In genomic region chr15:74365619-74366445, GRCh38 we compare ENCODE assay signal across 9 cellular contexts. TPM values are rescaled to one million over a fixed set of nuclear protein-coding genes. Genes with fewer than 3 reads are reported as not detected.
DNase-seq lines count a peak whose midpoint lies in the region; ATAC-seq and TF ChIP-seq lines count a peak whose summit lies in the region.
"Had no signal": no experiment of that assay in that cellular context is flagged by ENCODE, and none has a peak within 500 bp of the region (broad histone marks: within the 10 kb centered on the region; RNA-seq: fewer than 3 reads in every experiment).

No MANE protein-coding gene starts in this region.

- no peaks in the 10 kb centered on the region for H3K9me3 ChIP-seq in ES-I3 (ENCODE audit: control insufficient read depth, insufficient read depth, low read length)

- no peaks in the 10 kb centered on the region for H3K36me3 ChIP-seq in ES-I3 (ENCODE audit: insufficient read depth, low read length)

- BruUV-seq in Calu3 (replicated peaks; lab: Mats Ljungman, UMichigan), result no TSS peak

- no peak for TF ChIP-seq CTCF in activated CD8-positive, alpha-beta T cell treated with anti-CD3 and anti-CD28 coated beads for 36 hours (IDR thresholded peaks at IDR 0.05)
- TF ChIP-seq CTCF in glutamatergic neuron (IDR thresholded peaks at IDR 0.05; ENCODE audit: partially characterized antibody, unreplicated experiment) (no peak), omental fat pad (IDR thresholded peaks at IDR 0.05) (no peak), Calu3 (IDR thresholded peaks at IDR 0.05; ENCODE audit: unreplicated experiment) (no peak)

- H3K27me3 Mint-ChIP-seq in activated CD8-positive, alpha-beta T cell treated with anti-CD3 and anti-CD28 coated beads for 36 hours, result peaks cover 28% of the 10 kb centered on the region
- H3K27me3 Mint-ChIP-seq in glutamatergic neuron (ENCODE audit: unreplicated experiment) (peaks cover 7% of the 10 kb centered on the region), Calu3 (ENCODE audit: unreplicated experiment) (peaks cover 90% of the 10 kb centered on the region)

- peak; percentile 45 for DNase-seq in activated CD8-positive, alpha-beta T cell treated with anti-CD3 and anti-CD28 coated beads for 36 hours
- DNase-seq in glutamatergic neuron (peak; percentile 74), omental fat pad (ENCODE audit: low spot score) (no peak), Calu3 (no peak), NCI-H1092 treated with DMSO at 0.1 percent for 48 hours (lab: John Stamatoyannopoulos, UW) (no peak)
- no peak for DNase-seq in stimulated activated CD4-positive, alpha-beta T cell treated with anti-CD3 and anti-CD28 coated beads, Interleukin-2, amount 100 ng/mL, for 48 hours

- H3K4me3 Mint-ChIP-seq in activated CD8-positive, alpha-beta T cell treated with anti-CD3 and anti-CD28 coated beads for 36 hours, result peak overlapping the region; percentile 65
- H3K4me3 Mint-ChIP-seq in glutamatergic neuron (ENCODE audit: unreplicated experiment) (peak overlapping the region; percentile 84), Calu3 (ENCODE audit: low read depth, unreplicated experiment) (no peak overlapping the region)

- CTCF ChIA-PET in activated CD8-positive, alpha-beta T cell treated with anti-CD3 and anti-CD28 coated beads for 36 hours (lab: Charles Lee), result interaction anchor here (1.4 kb wide), 1 partner anchor 9 kb away, joined by 3 read pairs; no protein-coding TSS in a partner anchor
- CTCF ChIA-PET in Calu3 (lab: Charles Lee), result interaction anchor here (0.7 kb wide), 2 partner anchors 171 to 263 kb away, joined by 4 to 6 read pairs; no protein-coding TSS in a partner anchor

- peak overlapping the region; percentile 72 for H3K9ac ChIP-seq in ES-I3 (ENCODE audit: low read depth, low read length)

- intact Hi-C loops in activated CD8-positive, alpha-beta T cell treated with anti-CD3 and anti-CD28 coated beads for 36 hours (cut with micrococcal nuclease), result no loop called here
- intact Hi-C loops in Calu3 (cut with micrococcal nuclease; ENCODE audit: unreplicated experiment), result no loop called here

- peak; percentile 71 for ATAC-seq in activated CD8-positive, alpha-beta T cell treated with anti-CD3 and anti-CD28 coated beads for 36 hours
- ATAC-seq in omental fat pad (ENCODE audit: low FRiP score), result peak; percentile 86
- ATAC-seq in GM21825 (IDR thresholded peaks at IDR 0.05; ENCODE audit: unreplicated experiment), result no peak

- no peaks in the 10 kb centered on the region for H3K9me3 Mint-ChIP-seq in activated CD8-positive, alpha-beta T cell treated with anti-CD3 and anti-CD28 coated beads for 36 hours
- no peaks in the 10 kb centered on the region for H3K9me3 Mint-ChIP-seq in glutamatergic neuron (ENCODE audit: unreplicated experiment)
- no peaks in the 10 kb centered on the region for H3K9me3 Mint-ChIP-seq in Calu3 (ENCODE audit: low read depth, unreplicated experiment)

- no peak overlapping the region for H3K27ac Mint-ChIP-seq in activated CD8-positive, alpha-beta T cell treated with anti-CD3 and anti-CD28 coated beads for 36 hours
- H3K27ac Mint-ChIP-seq in glutamatergic neuron (ENCODE audit: unreplicated experiment), result no peak overlapping the region
- no peak overlapping the region for H3K27ac Mint-ChIP-seq in Calu3 (ENCODE audit: unreplicated experiment)

- POLR2A ChIA-PET in activated CD8-positive, alpha-beta T cell treated with anti-CD3 and anti-CD28 coated beads for 36 hours (lab: Charles Lee), result no interaction called here

- peaks cover 7% of the 10 kb centered on the region; the same call in 1 of the 2 replicates for H3K4me1 ChIP-seq in ES-I3 (ENCODE audit: insufficient read depth, low read length)

- peaks cover 3% of the 10 kb centered on the region for H3K4me1 Mint-ChIP-seq in activated CD8-positive, alpha-beta T cell treated with anti-CD3 and anti-CD28 coated beads for 36 hours (ENCODE audit: low read depth)
- H3K4me1 Mint-ChIP-seq in glutamatergic neuron (ENCODE audit: low read depth, unreplicated experiment) (peaks cover 4% of the 10 kb centered on the region), Calu3 (ENCODE audit: low read depth, unreplicated experiment) (peaks cover 10% of the 10 kb centered on the region)

- H3K36me3 Mint-ChIP-seq in activated CD8-positive, alpha-beta T cell treated with anti-CD3 and anti-CD28 coated beads for 36 hours (ENCODE audit: low read depth), result no peaks in the 10 kb centered on the region
- H3K36me3 Mint-ChIP-seq in glutamatergic neuron (ENCODE audit: unreplicated experiment), result no peaks in the 10 kb centered on the region
- no peaks in the 10 kb centered on the region for H3K36me3 Mint-ChIP-seq in Calu3 (ENCODE audit: insufficient read depth, unreplicated experiment)

RNA-seq across cellular contexts. Expression of gene CYP11A1, which starts 1.6 kb away (rescaled TPM):
- under 1 TPM; 0.29 to 0.31 TPM for total RNA-seq in activated CD8-positive, alpha-beta T cell treated with anti-CD3 and anti-CD28 coated beads for 36 hours
- total RNA-seq in glutamatergic neuron (ENCODE audit: unreplicated experiment) (not detected), omental fat pad (1 to 10 TPM; 1.3 to 4.8 (median 1.4) TPM), Calu3 (2022) (not detected in 2 replicates)
- total RNA-seq: glomerular endothelial cell had no signal

Comparison
In these comparisons a context has a peak if more than half of its experiments do, and no peak if none do; other contexts are left out.
1. DNase-seq: peak in activated CD8-positive, alpha-beta T cell treated with anti-CD3 and anti-CD28 coated beads for 36 hours (single experiment) and glutamatergic neuron (single experiment); none in omental fat pad (single experiment), stimulated activated CD4-positive, alpha-beta T cell treated with anti-CD3 and anti-CD28 coated beads, Interleukin-2, amount 100 ng/mL, for 48 hours (0 of 2), Calu3 (single experiment) and NCI-H1092 treated with DMSO at 0.1 percent for 48 hours (single experiment).